Comparison of ENCODE assay signal across 8 cellular contexts in the genomic region with DNA sequence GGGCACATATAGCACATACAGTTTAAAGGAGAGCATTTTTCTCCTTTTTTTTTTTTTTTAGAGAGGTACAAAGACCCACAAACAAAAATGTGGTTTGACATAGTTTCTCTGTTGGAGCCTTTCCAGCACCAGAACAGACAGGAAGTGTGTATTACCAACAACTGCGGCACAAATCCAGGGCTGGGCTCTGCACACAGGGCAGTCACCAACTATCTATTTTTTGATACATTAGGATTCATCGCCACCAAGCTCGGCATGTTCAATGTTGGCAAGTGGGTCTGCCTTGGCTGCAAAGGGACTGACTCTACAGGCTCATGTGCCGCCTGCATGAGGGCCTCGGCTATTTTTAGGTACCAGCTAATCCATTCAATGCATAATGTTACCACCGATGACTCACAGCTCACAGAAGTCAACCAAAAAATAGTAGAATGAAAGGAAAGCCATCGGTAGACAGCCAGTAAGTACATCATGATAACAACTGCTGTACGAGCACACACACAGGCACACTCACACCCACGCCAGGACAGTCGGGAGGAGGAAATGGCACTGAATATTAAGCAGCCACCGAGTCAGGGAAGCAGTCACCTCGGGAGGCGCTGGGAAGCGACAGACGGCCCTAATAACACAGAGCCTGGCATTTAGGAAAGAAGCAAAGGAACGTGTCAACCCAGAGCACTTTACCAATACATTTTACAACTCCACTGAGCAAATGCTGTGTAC.
DNase-seq lines count a peak whose midpoint lies in the region; ATAC-seq, FAIRE-seq and TF ChIP-seq lines count a peak whose summit lies in the region.

No MANE protein-coding gene starts in this region.

- H3K36me3 Mint-ChIP-seq in progenitor cell of endocrine pancreas (ENCODE audit: insufficient read depth) = no peaks in the 10 kb centered on the region

- H3K27ac ChIP-seq in small intestine (ENCODE audit: low read depth in 1 of 2, low read length in 1 of 2) = peak overlapping the region; percentile 28 to 82

- no peaks in the 10 kb centered on the region for H3K9me3 Mint-ChIP-seq in progenitor cell of endocrine pancreas (ENCODE audit: low read depth)

- H3K36me3 ChIP-seq in small intestine (ENCODE audit: control insufficient read depth in 2 of 2, insufficient read depth in 2 of 2, low read length in 2 of 2) = no peaks in the 10 kb centered on the region

- no peaks in the 10 kb centered on the region for H3K9me3 ChIP-seq in small intestine (ENCODE audit: control insufficient read depth, low read depth)

- H3K4me1 Mint-ChIP-seq in progenitor cell of endocrine pancreas (ENCODE audit: low read depth) = peaks cover 11% of the 10 kb centered on the region

- DNase-seq in DMS153 (lab: John Stamatoyannopoulos, UW) (peak; percentile 70), KBM-7 (peak; percentile 87), T1000 (lab: John Stamatoyannopoulos, UW) (peak; percentile 32), astrocyte of the hippocampus (ENCODE audit: low read depth, low spot score) (peak; percentile 96), hippocampal formation (lab: John Stamatoyannopoulos, UW) (peak; percentile 71 to 81), small intestine (peak; percentile 59), progenitor cell of endocrine pancreas (ENCODE audit: low spot score, unreplicated experiment) (no peak)

- 41 to 73% (median 58%) methylated on average over 16 of the region's 16 CpGs for WGBS in small intestine, 3 donors

- in situ Hi-C loops in KBM-7 (cut with MboI; ENCODE audit: low pct_unique_long_range_greater_than_20kb, low sequenced_read_pairs) = no loop called here

- H3K27me3 Mint-ChIP-seq in progenitor cell of endocrine pancreas = no peaks in the 10 kb centered on the region

- FAIRE-seq in small intestine (lab: Jason Lieb, UNC) = no peak

- H3K27ac Mint-ChIP-seq in progenitor cell of endocrine pancreas = no peak overlapping the region

- H3K27me3 ChIP-seq in small intestine (ENCODE audit: control insufficient read depth in 2 of 2, insufficient read depth in 2 of 2, low read length in 2 of 2) = no peaks in the 10 kb centered on the region

- ATAC-seq in GM21529 (IDR thresholded peaks at IDR 0.05; ENCODE audit: unreplicated experiment) = peak; percentile 69

- H3K4me3 ChIP-seq in small intestine (ENCODE audit: low read depth in 1 of 2, low read length in 2 of 2) = no peak overlapping the region

- H3K4me3 Mint-ChIP-seq in progenitor cell of endocrine pancreas (ENCODE audit: low read depth) = no peak overlapping the region

- peaks cover 0 to 6% of the 10 kb centered on the region in 2 donors for H3K4me1 ChIP-seq in small intestine (ENCODE audit: control insufficient read depth in 2 of 2, insufficient read depth in 1 of 2, low read depth in 1 of 2, low read length in 1 of 2)

- no peak for TF ChIP-seq CTCF in progenitor cell of endocrine pancreas (IDR thresholded peaks at IDR 0.05; ENCODE audit: unreplicated experiment)
